ENCODE assay signal across 13 cellular contexts in genomic region chr10:84659027-84659426, GRCh38.
DNase-seq lines count a peak whose midpoint lies in the region; TF ChIP-seq lines count a peak whose summit lies in the region.
"Had no signal": no experiment of that assay in that cellular context is flagged by ENCODE, and none has a peak within 500 bp of the region (broad histone marks: within the 10 kb centered on the region; RNA-seq: fewer than 3 reads in every experiment).

No MANE protein-coding gene starts in this region.

- no peak overlapping the region for H3K4me3 ChIP-seq in BLaER1
- no peak overlapping the region for H3K4me3 ChIP-seq in BLaER1 treated with 17β-estradiol and CSF1 and Interleukin-3, amounts not matched to agents 10 nM and 100 nM
- H3K4me3 ChIP-seq in thyroid gland (replicated peaks in 1 of 3), result no peak overlapping the region

- H3K27me3 ChIP-seq in BLaER1 (no peaks in the 10 kb centered on the region; the same call in 1 of the 2 replicates), thyroid gland (no peaks in the 10 kb centered on the region)
- no peaks in the 10 kb centered on the region for H3K27me3 ChIP-seq in BLaER1 treated with 17β-estradiol and CSF1 and Interleukin-3, amounts not matched to agents 10 nM and 100 nM

- 45 to 52% methylated on average over 6 of the region's 6 CpGs for WGBS in thyroid gland, 2 donors

- peak in 5 of 6 experiments; percentile 10 to 56 (median 40) for TF ChIP-seq CTCF in thyroid gland (IDR thresholded peaks at IDR 0.05)

- H3K27ac ChIP-seq in BLaER1 (no peak overlapping the region), thyroid gland (no peak overlapping the region)
- H3K27ac ChIP-seq in BLaER1 treated with 17β-estradiol and CSF1 and Interleukin-3, amounts not matched to agents 10 nM and 100 nM, result no peak overlapping the region

- peak overlapping the region; percentile 31; the same call in 1 of the 2 replicates for H3K4me2 ChIP-seq in BLaER1
- H3K4me2 ChIP-seq in BLaER1 treated with 17β-estradiol and CSF1 and Interleukin-3, amounts not matched to agents 10 nM and 100 nM, result peak overlapping the region in 8 of 11 experiments; percentile 24 to 58 (median 46); a peak in 11 of 22 replicates

- H4K20me1 ChIP-seq in BLaER1, result no peaks in the 10 kb centered on the region
- H4K20me1 ChIP-seq in BLaER1 treated with 17β-estradiol and CSF1 and Interleukin-3, amounts not matched to agents 10 nM and 100 nM, result no peaks in the 10 kb centered on the region

- H3K36me3 ChIP-seq in BLaER1 (no peaks in the 10 kb centered on the region), thyroid gland (no peaks in the 10 kb centered on the region)
- H3K36me3 ChIP-seq in BLaER1 treated with 17β-estradiol and CSF1 and Interleukin-3, amounts not matched to agents 10 nM and 100 nM, result no peaks in the 10 kb centered on the region

- no peak for TF ChIP-seq POLR2A in thyroid gland (IDR thresholded peaks at IDR 0.05)

- peaks cover 36% of the 10 kb centered on the region for H3K4me1 ChIP-seq in BLaER1
- H3K4me1 ChIP-seq in BLaER1 treated with 17β-estradiol and CSF1 and Interleukin-3, amounts not matched to agents 10 nM and 100 nM, result peaks cover 4 to 36% (median 23%) of the 10 kb centered on the region in 10 experiments; a peak in 18 of 20 replicates
- peaks cover 7 to 8% of the 10 kb centered on the region in 2 donors for H3K4me1 ChIP-seq in thyroid gland

- intact Hi-C loops in thyroid gland (cut with DNase I), result no loop called here

- H3K9me3 ChIP-seq in BLaER1 (no peaks in the 10 kb centered on the region), thyroid gland (no peaks in the 10 kb centered on the region)
- H3K9me3 ChIP-seq in BLaER1 treated with 17β-estradiol and CSF1 and Interleukin-3, amounts not matched to agents 10 nM and 100 nM (replicated peaks in 1 of 11), result no peaks in the 10 kb centered on the region

- DNase-seq in NCI-H510A treated with DMSO at 0.1 percent for 48 hours (lab: John Stamatoyannopoulos, UW) (peak; percentile 38), thyroid gland (peak; percentile 75 to 79), MV-4-11 (lab: John Stamatoyannopoulos, UW) (no peak), NCI-H1092 treated with DMSO at 0.1 percent for 48 hours (lab: John Stamatoyannopoulos, UW) (no peak), H4 (ENCODE audit: low spot score) (no peak)
- DNase-seq: ACHN; Calu3; CD8-positive, alpha-beta T cell; GOT3; H9; KG1 had no signal

- H3K9ac ChIP-seq in BLaER1, result no peak overlapping the region
- H3K9ac ChIP-seq in BLaER1 treated with 17β-estradiol and CSF1 and Interleukin-3, amounts not matched to agents 10 nM and 100 nM, result no peak overlapping the region

Comparison
In these comparisons a context has a peak if more than half of its experiments do, and no peak if none do; other contexts are left out.
1. DNase-seq: peak in NCI-H510A treated with DMSO at 0.1 percent for 48 hours (single experiment) and thyroid gland (2 of 2); none in MV-4-11 (single experiment), NCI-H1092 treated with DMSO at 0.1 percent for 48 hours (single experiment) and H4 (single experiment).